Comparison of ENCODE assay signal across 8 cellular contexts in genomic region chr2:200713003-200713703, GRCh38.
DNase-seq lines count a peak whose midpoint lies in the region; ATAC-seq and TF ChIP-seq lines count a peak whose summit lies in the region.

No MANE protein-coding gene starts in this region.

- WGBS in liver, result 6% methylated on average over 17 of the region's 17 CpGs

- H3K4me1 ChIP-seq in liver (ENCODE audit: control insufficient read depth in 4 of 4, insufficient read depth in 4 of 4, low read length in 3 of 4), result peaks cover 0 to 4% (median 0%) of the 10 kb centered on the region in 4 donors

- H3K27ac ChIP-seq in dorsolateral prefrontal cortex (peak overlapping the region; percentile 47 to 97 (median 88)), liver (ENCODE audit: low read depth in 1 of 2, low read length in 2 of 2) (peak overlapping the region; percentile 86 to 91)

- H3K27me3 ChIP-seq in dorsolateral prefrontal cortex, result no peaks in the 10 kb centered on the region
- no peaks in the 10 kb centered on the region for H3K27me3 ChIP-seq in liver (ENCODE audit: control insufficient read depth in 4 of 4, insufficient read depth in 4 of 4, low read length in 3 of 4)

- no peaks in the 10 kb centered on the region for H3K36me3 ChIP-seq in liver (ENCODE audit: control insufficient read depth in 4 of 4, insufficient read depth in 3 of 4, low read depth in 1 of 4, low read length in 3 of 4)

- H3K4me3 ChIP-seq in dorsolateral prefrontal cortex (peak overlapping the region; percentile 23 to 70 (median 52)), liver (ENCODE audit: low read depth in 1 of 3, low read length in 3 of 3) (peak overlapping the region in 2 of 3 donors; percentile 28 to 32)

- H3K9ac ChIP-seq in liver (ENCODE audit: low read depth in 1 of 2, low read length in 2 of 2), result peak overlapping the region; percentile 49 to 82

- ATAC-seq in GM19372 (IDR thresholded peaks at IDR 0.05; ENCODE audit: low read depth, unreplicated experiment), result peak; percentile 99
- ATAC-seq in HG03521 (IDR thresholded peaks at IDR 0.05; ENCODE audit: unreplicated experiment), result peak; percentile 96

- intact Hi-C loops in dorsolateral prefrontal cortex (cut with DNase I), result loop anchor here (1.0 to 10.0 kb wide), 6 partner anchors 22 to 188 kb away; partner anchors contain the start of genes CLK1 (in 1 of the 2) and SGO2 (in 1 of the 2)

- peak; percentile 97 to 100 for TF ChIP-seq RAD21 in liver (IDR thresholded peaks at IDR 0.05)

- peak; percentile 97 for DNase-seq in CD1c-positive myeloid dendritic cell (ENCODE audit: extremely low spot score)
- DNase-seq in NCI-H748 (lab: John Stamatoyannopoulos, UW; ENCODE audit: unreplicated experiment), result peak; percentile 98
- DNase-seq in activated CD4-positive, alpha-beta T cell treated with anti-CD3 and anti-CD28 coated beads, Interleukin-2, amount 50 U/mL, for 4 hours, result peak; percentile 89 to 91
- DNase-seq in dorsolateral prefrontal cortex, result peak; percentile 55 to 92 (median 86)
- DNase-seq in stimulated activated CD4-positive, alpha-beta T cell treated with anti-CD3 and anti-CD28 coated beads, Interleukin-4, amount 100 ng/mL, for 1 hour, result peak; percentile 87

- TF ChIP-seq CTCF in dorsolateral prefrontal cortex (IDR thresholded peaks at IDR 0.05 in 54 of 56, conservative IDR thresholded peaks at IDR 0.05 in 2 of 56; ENCODE audit: low read depth in 1 of 56, partially characterized antibody in 56 of 56), result peak; percentile 81 to 98 (median 91)
- peak; percentile 86 for TF ChIP-seq CTCF in liver (IDR thresholded peaks at IDR 0.05; ENCODE audit: low read depth, low read length, missing input control)

- H3K9me3 ChIP-seq in liver (ENCODE audit: control insufficient read depth in 4 of 4, low read length in 3 of 4), result no peaks in the 10 kb centered on the region

TF ChIP-seq in liver, 16 proteins besides CTCF, POLR2A, EP300 and RAD21:
- TF ChIP-seq EGR1 (IDR thresholded peaks at IDR 0.05; ENCODE audit: low read depth in 2 of 2) (peak in 1 of 2 donors; percentile 52), FOXA2 (IDR thresholded peaks at IDR 0.05) (peak; percentile 45), FOXA1 (IDR thresholded peaks at IDR 0.05) (peak; percentile 60), ATF3 (IDR thresholded peaks at IDR 0.05) (peak; percentile 59), ZBTB33 (IDR thresholded peaks at IDR 0.05) (peak; percentile 61), SP1 (IDR thresholded peaks at IDR 0.05) (peak; percentile 67), HNF4A (conservative IDR thresholded peaks at IDR 0.05) (peak; percentile 60 to 67), GABPA (IDR thresholded peaks at IDR 0.05 in 1 of 2, conservative IDR thresholded peaks at IDR 0.05 in 1 of 2) (peak; percentile 61 to 88), REST (IDR thresholded peaks at IDR 0.05) (peak; percentile 87), TAF1 (conservative IDR thresholded peaks at IDR 0.05) (peak; percentile 75), HNF4G (IDR thresholded peaks at IDR 0.05) (peak; percentile 43), RXRA (IDR thresholded peaks at IDR 0.05) (peak; percentile 54 to 63), YY1 (IDR thresholded peaks at IDR 0.05) (peak; percentile 84), JUND (IDR thresholded peaks at IDR 0.05) (peak; percentile 79 to 87), NR2F2 (IDR thresholded peaks at IDR 0.05) (peak; percentile 68), MAX (IDR thresholded peaks at IDR 0.05) (no peak)

Comparison
In these comparisons a context has a peak if more than half of its experiments do, and no peak if none do; other contexts are left out.
1. Peak in every context shown above with its lines: DNase-seq, ATAC-seq, H3K4me3 ChIP-seq and H3K27ac ChIP-seq.